Comparison of ENCODE assay signal across 9 cellular contexts in the genomic region with DNA sequence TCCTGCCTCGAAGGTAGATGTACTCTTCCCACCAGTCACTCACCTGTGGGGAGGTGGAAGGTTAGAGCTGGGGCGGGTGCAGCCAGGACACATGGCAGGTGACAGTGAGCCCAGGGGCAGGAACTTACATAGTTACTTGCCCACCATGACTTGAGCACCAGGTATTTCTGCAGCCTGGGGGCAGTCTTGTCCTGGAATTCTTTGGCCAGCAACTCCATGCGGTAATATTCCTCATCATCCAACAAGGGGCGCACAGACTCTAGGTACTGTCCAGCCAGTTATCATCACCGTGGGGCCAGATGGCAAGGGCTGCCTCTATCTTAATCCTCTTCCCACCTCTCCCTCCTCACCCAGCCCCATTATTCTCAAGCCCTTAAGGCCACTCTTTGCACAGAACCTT. TPM values are rescaled to one million over a fixed set of nuclear protein-coding genes. Genes with fewer than 3 reads are reported as not detected.
A peak's percentile ranks its signal among the peaks of the same experiment; 100 is the strongest.
DNase-seq lines count a peak whose midpoint lies in the region; ATAC-seq, FAIRE-seq and TF ChIP-seq lines count a peak whose summit lies in the region.
"Had no signal": no experiment of that assay in that cellular context is flagged by ENCODE, and none has a peak within 500 bp of the region (broad histone marks: within the 10 kb centered on the region; RNA-seq: fewer than 3 reads in every experiment).

No MANE protein-coding gene starts in this region.

- 74% methylated on average over 3 of the region's 5 CpGs for WGBS in A549 (ENCODE audit: missing lambda C conversion rate)

- no peaks in the 10 kb centered on the region for H3K9me3 Mint-ChIP-seq in GM23338
- H3K9me3 Mint-ChIP-seq in activated CD4-positive, alpha-beta T cell treated with anti-CD3 and anti-CD28 coated beads, Interleukin-2, amount 10 ng/mL, durations not matched to agents 7 days and 5 days: no peaks in the 10 kb centered on the region

- H3K4me1 Mint-ChIP-seq in GM23338: no peaks in the 10 kb centered on the region
- peaks cover 24% of the 10 kb centered on the region for H3K4me1 Mint-ChIP-seq in activated CD4-positive, alpha-beta T cell treated with anti-CD3 and anti-CD28 coated beads, Interleukin-2, amount 10 ng/mL, durations not matched to agents 7 days and 5 days

- no peak overlapping the region for H3K4me2 ChIP-seq in A549
- no peak overlapping the region for H3K4me2 ChIP-seq in GM23338

- ATAC-seq in A549 (peak; percentile 63 to 81; a peak in 5 of 6 replicates), GM23338 (peak; percentile 46), HG03045 (IDR thresholded peaks at IDR 0.05; ENCODE audit: unreplicated experiment) (no peak), GM19455 (IDR thresholded peaks at IDR 0.05; ENCODE audit: unreplicated experiment) (no peak)

- TF ChIP-seq CTCF in A549 (IDR thresholded peaks at IDR 0.05) (no peak; the same call in 2 of the 3 replicates), GM23338 (conservative IDR thresholded peaks at IDR 0.05; ENCODE audit: low read depth in 2 of 2) (peak; percentile 54 to 84), foreskin fibroblast (IDR thresholded peaks at IDR 0.05; ENCODE audit: low read depth, low read length) (peak; percentile 22)

- peaks cover 23% of the 10 kb centered on the region for H3K36me3 Mint-ChIP-seq in GM23338 (ENCODE audit: low read depth)
- peaks cover 38% of the 10 kb centered on the region for H3K36me3 Mint-ChIP-seq in activated CD4-positive, alpha-beta T cell treated with anti-CD3 and anti-CD28 coated beads, Interleukin-2, amount 10 ng/mL, durations not matched to agents 7 days and 5 days (ENCODE audit: low read depth)

- POLR2A ChIA-PET in A549 (lab: Yijun Ruan, JAX): no interaction called here
- POLR2A ChIA-PET in activated CD4-positive, alpha-beta T cell treated with anti-CD3 and anti-CD28 coated beads, Interleukin-2, amount 10 ng/mL, durations not matched to agents 7 days and 5 days (lab: Charles Lee): no interaction called here

- no peak overlapping the region for H3K4me3 ChIP-seq in A549
- no peak overlapping the region for H3K4me3 ChIP-seq in GM23338
- no peak overlapping the region for H3K4me3 ChIP-seq in foreskin fibroblast (ENCODE audit: low read depth in 1 of 2, low read length in 2 of 2)

- no peak overlapping the region for H3K27ac ChIP-seq in A549
- H3K27ac ChIP-seq in GM23338 (ENCODE audit: low read depth): no peak overlapping the region

- no peak for TF ChIP-seq POLR2A in A549 (IDR thresholded peaks at IDR 0.05; ENCODE audit: low read length)
- TF ChIP-seq POLR2A in GM12891 (IDR thresholded peaks at IDR 0.05; ENCODE audit: low read depth, low read length): no peak

- H3K79me2 ChIP-seq in GM23338 (replicated peaks; ENCODE audit: insufficient read depth): no peaks in the 10 kb centered on the region

- peak; percentile 28 to 69; a peak in 3 of 5 replicates for TF ChIP-seq RAD21 in A549 (conservative IDR thresholded peaks at IDR 0.05 in 1 of 2, IDR thresholded peaks at IDR 0.05 in 1 of 2)

- peak; percentile 20 to 69 for DNase-seq in A549 (ENCODE audit: low read depth in 1 of 2, low spot score in 1 of 2)
- peak; percentile 78 for DNase-seq in GM23338 (ENCODE audit: low spot score)
- DNase-seq in SHP77 treated with DMSO at 0.1 percent for 48 hours (lab: John Stamatoyannopoulos, UW): peak; percentile 39
- peak in 1 of 2 donors; percentile 47 for DNase-seq in foreskin fibroblast
- DNase-seq in activated CD4-positive, alpha-beta T cell treated with anti-CD3 and anti-CD28 coated beads, Interleukin-2, amount 10 ng/mL, durations not matched to agents 7 days and 5 days: no peak
- no peak for DNase-seq in GM12891 (ENCODE audit: insufficient read length, low spot score)

- H2AFZ ChIP-seq in GM23338: no peak overlapping the region

- H3K36me3 ChIP-seq in GM23338 (ENCODE audit: insufficient read depth): no peaks in the 10 kb centered on the region

- H3K27me3 ChIP-seq in GM23338 (ENCODE audit: insufficient read depth): no peaks in the 10 kb centered on the region

- H3K27ac Mint-ChIP-seq in GM23338: no peak overlapping the region
- H3K27ac Mint-ChIP-seq in activated CD4-positive, alpha-beta T cell treated with anti-CD3 and anti-CD28 coated beads, Interleukin-2, amount 10 ng/mL, durations not matched to agents 7 days and 5 days: no peak overlapping the region

- H3K4me3 Mint-ChIP-seq in GM23338: no peak overlapping the region
- no peak overlapping the region for H3K4me3 Mint-ChIP-seq in activated CD4-positive, alpha-beta T cell treated with anti-CD3 and anti-CD28 coated beads, Interleukin-2, amount 10 ng/mL, durations not matched to agents 7 days and 5 days

- peaks cover 2% of the 10 kb centered on the region; the same call in 1 of the 2 replicates for H4K20me1 ChIP-seq in GM23338 (replicated peaks; ENCODE audit: insufficient read depth)

- H3K4me1 ChIP-seq in A549 (peaks cover under 1% of the 10 kb centered on the region; the same call in 1 of the 3 replicates), GM23338 (ENCODE audit: insufficient read depth) (no peaks in the 10 kb centered on the region)

- TF ChIP-seq EP300 in A549 (IDR thresholded peaks at IDR 0.05): no peak

- H3K27me3 Mint-ChIP-seq in GM23338 (ENCODE audit: insufficient read depth, low read depth, poor library complexity): peaks cover 7% of the 10 kb centered on the region
- H3K27me3 Mint-ChIP-seq in activated CD4-positive, alpha-beta T cell treated with anti-CD3 and anti-CD28 coated beads, Interleukin-2, amount 10 ng/mL, durations not matched to agents 7 days and 5 days: no peaks in the 10 kb centered on the region

- CTCF ChIA-PET in A549 (lab: Yijun Ruan, JAX): interaction anchor here (1.2 to 6.7 kb wide), 4 partner anchors 12 to 50 kb away, joined by 3 to 53 read pairs (median 4); a partner anchor contains a TSS
- CTCF ChIA-PET in activated CD4-positive, alpha-beta T cell treated with anti-CD3 and anti-CD28 coated beads, Interleukin-2, amount 10 ng/mL, durations not matched to agents 7 days and 5 days (lab: Charles Lee): interaction anchor here (1.3 to 3.0 kb wide), 4 partner anchors 10 to 45 kb away, joined by 4 to 16 read pairs (median 7); a partner anchor contains a TSS

- no peaks in the 10 kb centered on the region; the same call in 1 of the 2 replicates for H3F3A ChIP-seq in GM23338 (replicated peaks; ENCODE audit: low read depth)

- H3K9me2 ChIP-seq in GM23338 (ENCODE audit: insufficient read depth): no peaks in the 10 kb centered on the region

- no peak for FAIRE-seq in A549 (lab: Jason Lieb, UNC)
- no peak for FAIRE-seq in GM12891 (lab: Jason Lieb, UNC)

- H3K9me3 ChIP-seq in A549: no peaks in the 10 kb centered on the region

RNA-seq across cellular contexts. Expression of a gene that starts 2.2 kb away (rescaled TPM):
- polyA plus RNA-seq in A549 (2011; rRNA removed) (12.1 and 16.5 TPM in 2 replicates), A549 (2017; fragmentation: RNase III; extraction: RNeasy Plus Mini Kit Qiagen cat#74134 plus additional on column Dnase treatment) (21.1 to 27.5 TPM (median 26.5 TPM) in 3 replicates), GM23338 (2016; fragmentation: Nextera tagmentation; extraction: Ambion mirVana) (5.6 and 6.4 TPM in 2 replicates)
- polyA plus RNA-seq in A549 (2012; cell fraction: cytosol; rRNA removed): 15.9 and 16.1 TPM in 2 replicates
- 137 and 142 TPM in 2 replicates for polyA plus RNA-seq in A549 (2012; cell fraction: nucleus; rRNA removed)
- polyA minus RNA-seq in A549 (2011; rRNA and poly(A)+ RNA removed): 4.6 and 6.1 TPM in 2 replicates
- 5.5 and 14.4 TPM in 2 replicates for total RNA-seq in GM23338 (2014; rRNA removed; shearing (Covaris generic))
- total RNA-seq in activated CD4-positive, alpha-beta T cell treated with anti-CD3 and anti-CD28 coated beads, Interleukin-2, amount 10 ng/mL, durations not matched to agents 7 days and 5 days: 100 to 1,000 TPM; 107 to 113 TPM
- polyA plus RNA-seq in GM12891 (2012; ENCODE audit: low read depth, missing spikeins): 49.4 TPM

RNA-seq across cellular contexts. Expression of a gene that starts 6.6 kb away (rescaled TPM):
- polyA plus RNA-seq in A549 (2011; rRNA removed) (16.4 and 22.7 TPM in 2 replicates), A549 (2017; fragmentation: RNase III; extraction: RNeasy Plus Mini Kit Qiagen cat#74134 plus additional on column Dnase treatment) (21.0 to 26.1 TPM (median 25.8 TPM) in 3 replicates), GM23338 (2016; fragmentation: Nextera tagmentation; extraction: Ambion mirVana) (61.6 and 63.7 TPM in 2 replicates)
- 14.8 and 15.9 TPM in 2 replicates for polyA plus RNA-seq in A549 (2012; cell fraction: cytosol; rRNA removed)
- 74.0 and 86.8 TPM in 2 replicates for polyA plus RNA-seq in A549 (2012; cell fraction: nucleus; rRNA removed)
- 6.4 and 7.8 TPM in 2 replicates for polyA minus RNA-seq in A549 (2011; rRNA and poly(A)+ RNA removed)
- 51.2 and 67.0 TPM in 2 replicates for total RNA-seq in GM23338 (2014; rRNA removed; shearing (Covaris generic))
- total RNA-seq in activated CD4-positive, alpha-beta T cell treated with anti-CD3 and anti-CD28 coated beads, Interleukin-2, amount 10 ng/mL, durations not matched to agents 7 days and 5 days: 100 to 1,000 TPM; 140 to 142 TPM
- 41.3 TPM for polyA plus RNA-seq in GM12891 (2012; ENCODE audit: low read depth, missing spikeins)

RNA-seq across cellular contexts. Expression of a gene that starts 13.4 kb away (rescaled TPM):
- polyA plus RNA-seq in A549 (2011; rRNA removed) (0.30 and 0.59 TPM in 2 replicates), A549 (2017; fragmentation: RNase III; extraction: RNeasy Plus Mini Kit Qiagen cat#74134 plus additional on column Dnase treatment) (0.29 to 0.45 TPM in 2 of 3 replicates, not detected in the other), GM23338 (2016; fragmentation: Nextera tagmentation; extraction: Ambion mirVana) (not detected in 2 replicates)
- polyA plus RNA-seq in A549 (2012; cell fraction: cytosol; rRNA removed): 0.49 and 0.77 TPM in 2 replicates
- not detected in 2 replicates for polyA plus RNA-seq in A549 (2012; cell fraction: nucleus; rRNA removed)
- polyA minus RNA-seq in A549 (2011; rRNA and poly(A)+ RNA removed): not detected in 2 replicates
- total RNA-seq in GM23338 (2014; rRNA removed; shearing (Covaris generic)): not detected in 2 replicates
- under 1 TPM in 1 of 2 experiments, not detected in 1; 0.87 TPM for total RNA-seq in activated CD4-positive, alpha-beta T cell treated with anti-CD3 and anti-CD28 coated beads, Interleukin-2, amount 10 ng/mL, durations not matched to agents 7 days and 5 days
- polyA plus RNA-seq in GM12891 (2012; ENCODE audit: low read depth, missing spikeins): 1.9 TPM
- total RNA-seq: myocyte had no signal

RNA-seq across cellular contexts. Expression of a gene that starts 24.5 kb away (rescaled TPM):
- 0.75 and 0.76 TPM in 2 replicates for polyA plus RNA-seq in A549 (2011; rRNA removed)
- 0.91 and 1.4 TPM in 2 replicates for polyA plus RNA-seq in A549 (2012; cell fraction: cytosol; rRNA removed)
- polyA plus RNA-seq in A549 (2012; cell fraction: nucleus; rRNA removed): 2.5 and 3.0 TPM in 2 replicates
- 2.2 to 3.0 TPM (median 2.8 TPM) in 3 replicates for polyA plus RNA-seq in A549 (2017; fragmentation: RNase III; extraction: RNeasy Plus Mini Kit Qiagen cat#74134 plus additional on column Dnase treatment)
- polyA minus RNA-seq in A549 (2011; rRNA and poly(A)+ RNA removed): 0.74 and 1.3 TPM in 2 replicates
- 2.8 and 3.5 TPM in 2 replicates for total RNA-seq in GM23338 (2014; rRNA removed; shearing (Covaris generic))
- polyA plus RNA-seq in GM23338 (2016; fragmentation: Nextera tagmentation; extraction: Ambion mirVana): 0.15 and 0.16 TPM in 2 replicates
- total RNA-seq in activated CD4-positive, alpha-beta T cell treated with anti-CD3 and anti-CD28 coated beads, Interleukin-2, amount 10 ng/mL, durations not matched to agents 7 days and 5 days: under 1 TPM; 0.29 to 0.37 TPM
- 0.08 TPM for polyA plus RNA-seq in GM12891 (2012; ENCODE audit: low read depth, missing spikeins)

RNA-seq across cellular contexts. Expression of a gene that starts 30.4 kb away (rescaled TPM):
- polyA plus RNA-seq in A549 (2011; rRNA removed): 0.09 and 0.15 TPM in 2 replicates
- polyA plus RNA-seq in A549 (2012; cell fraction: cytosol; rRNA removed): 0.01 TPM in 2 replicates
- 0.02 and 0.04 TPM in 2 replicates for polyA plus RNA-seq in A549 (2012; cell fraction: nucleus; rRNA removed)
- polyA plus RNA-seq in A549 (2017; fragmentation: RNase III; extraction: RNeasy Plus Mini Kit Qiagen cat#74134 plus additional on column Dnase treatment): not detected in 3 replicates
- 0.24 and 0.37 TPM in 2 replicates for polyA minus RNA-seq in A549 (2011; rRNA and poly(A)+ RNA removed)
- total RNA-seq in GM23338 (2014; rRNA removed; shearing (Covaris generic)): 0.58 TPM in 1 of 2 replicates, not detected in the other
- polyA plus RNA-seq in GM23338 (2016; fragmentation: Nextera tagmentation; extraction: Ambion mirVana): not detected in 2 replicates
- total RNA-seq in activated CD4-positive, alpha-beta T cell treated with anti-CD3 and anti-CD28 coated beads, Interleukin-2, amount 10 ng/mL, durations not matched to agents 7 days and 5 days: 10 to 100 TPM; 15.6 to 16.0 TPM
- polyA plus RNA-seq in GM12891 (2012; ENCODE audit: low read depth, missing spikeins): 2.6 TPM
- total RNA-seq: myocyte had no signal

Comparison
In these comparisons a context has a peak if more than half of its experiments do, and no peak if none do; other contexts are left out.
1. ATAC-seq: peak in A549 (2 of 2) and GM23338 (single experiment); none in HG03045 (single experiment) and GM19455 (single experiment).
2. DNase-seq: peak in A549 (2 of 2), GM23338 (single experiment) and SHP77 treated with DMSO at 0.1 percent for 48 hours (single experiment); none in activated CD4-positive, alpha-beta T cell treated with anti-CD3 and anti-CD28 coated beads, Interleukin-2, amount 10 ng/mL, durations not matched to agents 7 days and 5 days (single experiment) and GM12891 (single experiment).